Comparison of ENCODE assay signal across 29 cellular contexts in the genomic region with DNA sequence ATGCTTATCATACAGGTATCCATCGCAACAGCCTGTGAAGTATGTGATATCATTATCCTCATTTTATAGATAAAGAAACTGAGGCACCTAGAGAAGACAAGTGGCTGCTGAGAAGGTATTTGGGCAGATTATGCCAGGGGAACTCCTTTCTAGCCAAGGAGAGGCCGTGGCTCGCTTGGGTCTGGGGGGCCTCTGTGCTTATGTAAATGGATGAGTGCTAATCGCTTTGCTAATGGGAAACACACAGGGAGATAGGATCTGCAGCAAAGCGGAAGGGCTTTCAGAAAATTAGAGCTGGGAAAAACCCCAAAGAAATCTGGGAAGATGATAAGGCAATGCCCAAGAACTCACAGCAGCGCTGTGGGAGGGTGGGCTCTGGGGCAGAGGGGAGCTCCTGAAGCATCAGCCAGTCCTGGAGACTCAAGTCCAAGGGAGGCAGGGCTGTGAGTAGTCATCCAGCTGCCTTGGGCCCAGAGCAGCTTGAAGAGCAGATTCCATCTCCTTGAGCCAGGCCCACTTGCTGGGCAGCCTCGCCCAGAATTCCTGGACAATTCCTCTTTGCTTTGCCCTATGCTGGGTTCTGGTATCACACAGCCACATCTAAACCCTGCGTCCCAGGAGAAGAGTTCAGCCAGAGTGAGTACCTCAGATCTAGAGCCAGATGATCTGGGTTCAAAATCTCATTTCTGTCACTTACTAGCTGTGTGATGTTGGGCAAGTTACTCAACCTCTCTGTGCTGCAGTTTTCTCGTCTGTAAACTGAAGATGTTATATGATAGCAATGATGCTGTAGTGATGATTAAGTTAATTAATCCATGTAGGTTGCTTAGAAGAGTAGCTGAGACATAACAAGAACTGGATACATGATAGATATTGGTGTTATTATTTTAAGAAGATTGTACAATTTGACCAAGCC. TPM values are rescaled to one million over a fixed set of nuclear protein-coding genes. Genes with fewer than 3 reads are reported as not detected.
"Had no signal": no experiment of that assay in that cellular context is flagged by ENCODE, and none has a peak within 500 bp of the region (broad histone marks: within the 10 kb centered on the region; RNA-seq: fewer than 3 reads in every experiment).

No MANE protein-coding gene starts in this region.

- H3K36me3 ChIP-seq: cardiac muscle cell, left lung had no signal

- ATAC-seq: activated T-cell treated with anti-CD3 and anti-CD28 coated beads, Interleukin-2, amount 50 U/mL, for 72 hours; foreskin keratinocyte; left lung; naive thymus-derived CD8-positive, alpha-beta T cell; stimulated activated naive CD8-positive, alpha-beta T cell treated with anti-CD3 and anti-CD28 coated beads, Interleukin-15, Interleukin-2, amounts not matched to agents 100 U/mL and 50 U/mL, for 24 hours had no signal

- H3K27ac ChIP-seq: cardiac muscle cell, foreskin keratinocyte, hepatocyte, left lung had no signal

- DNase-seq: activated CD4-positive, alpha-beta memory T cell treated with anti-CD3 and anti-CD28 coated beads, Interleukin-2, amount 10 ng/mL, durations not matched to agents 7 days and 5 days; activated CD4-positive, alpha-beta T cell treated with anti-CD3 and anti-CD28 coated beads, Interleukin-2, amount 10 ng/mL, durations not matched to agents 24 days and 14 days; activated CD4-positive, CD25-positive, alpha-beta regulatory T cell; activated effector memory CD4-positive, alpha-beta T cell treated with Interleukin-2 at 50 U/mL for 16 hours; activated naive CD4-positive, alpha-beta T cell treated with anti-CD3 and anti-CD28 coated beads for 36 hours; activated naive CD8-positive, alpha-beta T cell treated with anti-CD3 and anti-CD28 coated beads, Interleukin-2, amount 10 ng/mL, durations not matched to agents 7 days and 5 days; activated T-cell treated with anti-CD3 and anti-CD28 coated beads, Interleukin-2, amount 50 U/mL, for 72 hours; amniotic stem cell; effector CD4-positive, alpha-beta T cell; erythroblast; foreskin keratinocyte; immature natural killer cell; kidney glomerular epithelial cell; left lung; naive thymus-derived CD8-positive, alpha-beta T cell; stimulated activated CD4-positive, alpha-beta T cell treated with anti-CD3 and anti-CD28 coated beads, Interleukin-12 subunit alpha, Interleukin-12 subunit beta, amount 100 ng/mL, for 4 hours; stimulated activated CD4-positive, alpha-beta T cell treated with anti-CD3 and anti-CD28 coated beads, Interleukin-4, amount 100 ng/mL, for 4 hours; stimulated activated naive CD8-positive, alpha-beta T cell treated with anti-CD3 and anti-CD28 coated beads, Interleukin-15, Interleukin-2, amounts not matched to agents 100 U/mL and 50 U/mL, for 24 hours; T1000 had no signal

- H2AFZ ChIP-seq: hepatocyte had no signal

- H3K79me2 ChIP-seq: hepatocyte had no signal

- H3K4me2 ChIP-seq: hepatocyte had no signal

- H3K4me3 ChIP-seq: cardiac muscle cell, hepatocyte, left lung, lung had no signal

- H3K9me3 ChIP-seq: left lung had no signal

- H3K4me1 ChIP-seq: foreskin keratinocyte had no signal

RNA-seq across cellular contexts. Expression of a gene that starts 36.7 kb away (rescaled TPM):
- total RNA-seq: cardiac muscle cell had no signal

RNA-seq across cellular contexts. Expression of a gene that starts 58.5 kb away (rescaled TPM):
- total RNA-seq: activated CD4-positive, alpha-beta memory T cell treated with anti-CD3 and anti-CD28 coated beads, Interleukin-2, amount 10 ng/mL, durations not matched to agents 7 days and 5 days; activated CD4-positive, alpha-beta T cell treated with anti-CD3 and anti-CD28 coated beads, Interleukin-2, amount 10 ng/mL, durations not matched to agents 24 days and 14 days; activated naive CD4-positive, alpha-beta T cell treated with anti-CD3 and anti-CD28 coated beads for 36 hours; activated naive CD8-positive, alpha-beta T cell treated with anti-CD3 and anti-CD28 coated beads, Interleukin-2, amount 10 ng/mL, durations not matched to agents 7 days and 5 days; activated T-cell treated with anti-CD3 and anti-CD28 coated beads, Interleukin-2, amount 50 U/mL, for 72 hours; cardiac muscle cell; chondrocyte; fibroblast of lung; foreskin keratinocyte; glomerular endothelial cell; hepatocyte; left lung; lung; naive thymus-derived CD8-positive, alpha-beta T cell; osteocyte; progenitor cell of endocrine pancreas; subcutaneous adipose tissue; ureter had no signal
- polyA plus RNA-seq: cardiac muscle cell; fibroblast of lung; hepatocyte; immature natural killer cell; naive thymus-derived CD8-positive, alpha-beta T cell had no signal
